31 cellular contexts compared by ENCODE assay signal in the genomic region with DNA sequence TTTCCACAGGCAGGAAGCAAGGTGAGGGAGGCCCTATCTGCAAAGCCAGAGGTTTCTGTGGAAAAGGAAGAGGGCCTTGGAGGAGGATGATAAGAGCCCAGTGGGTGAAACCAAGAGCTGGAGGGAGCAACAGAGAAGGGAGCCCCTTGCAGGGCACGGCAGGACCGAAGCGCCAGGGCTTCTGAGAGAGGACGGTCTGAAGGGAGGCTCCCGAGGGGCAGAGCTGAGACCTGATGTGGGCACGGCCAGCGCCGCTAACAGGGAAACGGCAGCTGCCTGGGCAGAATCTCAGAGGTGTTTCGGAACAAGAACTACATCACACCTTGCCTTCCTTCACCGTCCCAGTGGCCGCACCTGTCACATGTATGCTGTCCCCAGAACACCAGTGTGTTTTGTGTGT.
"Had no signal": no experiment of that assay in that cellular context is flagged by ENCODE, and none has a peak within 500 bp of the region (broad histone marks: within the 10 kb centered on the region; RNA-seq: fewer than 3 reads in every experiment).

No MANE protein-coding gene starts in this region.

- H3K4me3 Mint-ChIP-seq: activated B cell treated with CpG ODN at 0.5 μM for 24 hours; activated CD4-positive, alpha-beta memory T cell treated with anti-CD3 and anti-CD28 coated beads for 36 hours; activated CD8-positive, alpha-beta T cell treated with anti-CD3 and anti-CD28 coated beads for 36 hours; activated naive CD4-positive, alpha-beta T cell treated with anti-CD3 and anti-CD28 coated beads for 36 hours; activated naive CD8-positive, alpha-beta T cell treated with anti-CD3 and anti-CD28 coated beads for 36 hours; activated T-cell treated with anti-CD3 and anti-CD28 coated beads, Interleukin-2, amount 50 U/mL, for 4 hours; activated T-cell treated with anti-CD3 and anti-CD28 coated beads, Interleukin-2, amount 50 U/mL, for 72 hours; activated T-helper 1 cell treated with anti-CD3 and anti-CD28 coated beads, Interleukin-12 subunit alpha, Interleukin-12 subunit beta, Interleukin-2, Interleukin-4 antibody, amounts not matched to agents 30 ng/mL and 10 ng/mL and 1 ng/mL, durations not matched to agents 14 hours and 24 hours and 36 hours; activated T-helper 17 cell treated with anti-CD3 and anti-CD28 coated beads, Interleukin-2, amount 50 U/mL, for 72 hours; brain; central memory CD8-positive, alpha-beta T cell; T-helper 1 cell treated with Interleukin-12 subunit alpha and Interleukin-12 subunit beta and Interleukin-4 antibody, amounts not matched to agents 30 μg/mL and 1 μg/mL, for 36 hours; T-helper 2 cell treated with Interferon-gamma antibody and Interleukin-4, amounts not matched to agents 5 μg/mL and 100 μg/mL, for 36 hours had no signal

- DNase-seq: activated B cell treated with CpG ODN at 0.5 μM for 24 hours; activated CD4-positive, alpha-beta memory T cell treated with anti-CD3 and anti-CD28 coated beads for 36 hours; activated CD4-positive, alpha-beta T cell treated with anti-CD3 and anti-CD28 coated beads, Interleukin-2, amount 50 U/mL, for 1 hour; activated CD4-positive, alpha-beta T cell treated with anti-CD3 and anti-CD28 coated beads, Interleukin-2, amount 50 U/mL, for 4 hours; activated CD4-positive, CD25-positive, alpha-beta regulatory T cell treated with anti-CD3 and anti-CD28 coated beads, Interleukin-2, amount 50 U/mL, for 72 hours; activated CD8-positive, alpha-beta T cell treated with anti-CD3 and anti-CD28 coated beads for 36 hours; activated effector memory CD4-positive, alpha-beta T cell treated with anti-CD3 and anti-CD28 coated beads, Interleukin-2, amount 50 U/mL, for 16 hours; activated gamma-delta T cell treated with Interleukin-2 at 50 U/mL for 16 hours; activated naive CD4-positive, alpha-beta T cell; activated naive CD4-positive, alpha-beta T cell treated with anti-CD3 and anti-CD28 coated beads for 36 hours; activated naive CD4-positive, alpha-beta T cell treated with anti-CD3 and anti-CD28 coated beads, Interleukin-2, amount 50 U/mL, for 16 hours; activated naive CD8-positive, alpha-beta T cell treated with anti-CD3 and anti-CD28 coated beads for 36 hours; activated T-cell treated with anti-CD3 and anti-CD28 coated beads for 4 hours; activated T-cell treated with anti-CD3 and anti-CD28 coated beads, Interleukin-2, amount 50 U/mL, for 1 hour; activated T-cell treated with anti-CD3 and anti-CD28 coated beads, Interleukin-2, amount 50 U/mL, for 4 hours; activated T-cell treated with anti-CD3 and anti-CD28 coated beads, Interleukin-2, amount 50 U/mL, for 72 hours; adrenal gland; amniotic stem cell; caudate nucleus; cerebellar nuclear complex; SW 1271; T-helper 1 cell; T-helper 2 cell; T-helper 9 cell had no signal

- ATAC-seq: activated CD8-positive, alpha-beta T cell treated with anti-CD3 and anti-CD28 coated beads for 36 hours; activated naive CD4-positive, alpha-beta T cell treated with anti-CD3 and anti-CD28 coated beads, Interleukin-2, amount 50 U/mL, for 72 hours; activated T-cell treated with anti-CD3 and anti-CD28 coated beads, Interleukin-2, amount 50 U/mL, for 4 hours; activated T-cell treated with anti-CD3 and anti-CD28 coated beads, Interleukin-2, amount 50 U/mL, for 72 hours; activated T-helper 17 cell treated with anti-CD3 and anti-CD28 coated beads, Interleukin-2, amount 50 U/mL, for 72 hours had no signal

- H3K4me1 Mint-ChIP-seq: activated B cell treated with CpG ODN at 0.5 μM for 24 hours; activated naive CD8-positive, alpha-beta T cell treated with anti-CD3 and anti-CD28 coated beads for 36 hours; activated T-helper 17 cell treated with anti-CD3 and anti-CD28 coated beads, Interleukin-2, amount 50 U/mL, for 72 hours; central memory CD8-positive, alpha-beta T cell had no signal

- H3K36me3 Mint-ChIP-seq: activated CD4-positive, alpha-beta memory T cell treated with anti-CD3 and anti-CD28 coated beads for 36 hours; activated naive CD4-positive, alpha-beta T cell treated with anti-CD3 and anti-CD28 coated beads, Interleukin-2, amount 50 U/mL, for 72 hours; brain had no signal

- H3K27me3 Mint-ChIP-seq: activated naive CD8-positive, alpha-beta T cell treated with anti-CD3 and anti-CD28 coated beads for 36 hours had no signal

- H3K27ac Mint-ChIP-seq: activated B cell treated with CpG ODN at 0.5 μM for 24 hours; activated CD4-positive, alpha-beta memory T cell treated with anti-CD3 and anti-CD28 coated beads for 36 hours; activated CD8-positive, alpha-beta T cell treated with anti-CD3 and anti-CD28 coated beads for 36 hours; activated naive CD4-positive, alpha-beta T cell treated with anti-CD3 and anti-CD28 coated beads for 36 hours; activated naive CD4-positive, alpha-beta T cell treated with anti-CD3 and anti-CD28 coated beads, Interleukin-2, amount 50 U/mL, for 72 hours; activated naive CD8-positive, alpha-beta T cell treated with anti-CD3 and anti-CD28 coated beads for 36 hours; activated T-cell treated with anti-CD3 and anti-CD28 coated beads, Interleukin-2, amount 50 U/mL, for 72 hours; activated T-helper 1 cell treated with anti-CD3 and anti-CD28 coated beads, Interleukin-12 subunit alpha, Interleukin-12 subunit beta, Interleukin-2, Interleukin-4 antibody, amounts not matched to agents 30 ng/mL and 10 ng/mL and 1 ng/mL, durations not matched to agents 14 hours and 24 hours and 36 hours; activated T-helper 17 cell treated with anti-CD3 and anti-CD28 coated beads, Interleukin-2, amount 50 U/mL, for 72 hours; brain; T-helper 1 cell treated with Interleukin-12 subunit alpha and Interleukin-12 subunit beta and Interleukin-4 antibody, amounts not matched to agents 30 μg/mL and 1 μg/mL, for 36 hours; T-helper 2 cell treated with Interferon-gamma antibody and Interleukin-4, amounts not matched to agents 5 μg/mL and 100 μg/mL, for 36 hours had no signal

- H3K9me3 Mint-ChIP-seq: activated B cell treated with CpG ODN at 0.5 μM for 24 hours; activated T-helper 17 cell treated with anti-CD3 and anti-CD28 coated beads, Interleukin-2, amount 50 U/mL, for 72 hours; central memory CD8-positive, alpha-beta T cell had no signal
